In the genomic region with DNA sequence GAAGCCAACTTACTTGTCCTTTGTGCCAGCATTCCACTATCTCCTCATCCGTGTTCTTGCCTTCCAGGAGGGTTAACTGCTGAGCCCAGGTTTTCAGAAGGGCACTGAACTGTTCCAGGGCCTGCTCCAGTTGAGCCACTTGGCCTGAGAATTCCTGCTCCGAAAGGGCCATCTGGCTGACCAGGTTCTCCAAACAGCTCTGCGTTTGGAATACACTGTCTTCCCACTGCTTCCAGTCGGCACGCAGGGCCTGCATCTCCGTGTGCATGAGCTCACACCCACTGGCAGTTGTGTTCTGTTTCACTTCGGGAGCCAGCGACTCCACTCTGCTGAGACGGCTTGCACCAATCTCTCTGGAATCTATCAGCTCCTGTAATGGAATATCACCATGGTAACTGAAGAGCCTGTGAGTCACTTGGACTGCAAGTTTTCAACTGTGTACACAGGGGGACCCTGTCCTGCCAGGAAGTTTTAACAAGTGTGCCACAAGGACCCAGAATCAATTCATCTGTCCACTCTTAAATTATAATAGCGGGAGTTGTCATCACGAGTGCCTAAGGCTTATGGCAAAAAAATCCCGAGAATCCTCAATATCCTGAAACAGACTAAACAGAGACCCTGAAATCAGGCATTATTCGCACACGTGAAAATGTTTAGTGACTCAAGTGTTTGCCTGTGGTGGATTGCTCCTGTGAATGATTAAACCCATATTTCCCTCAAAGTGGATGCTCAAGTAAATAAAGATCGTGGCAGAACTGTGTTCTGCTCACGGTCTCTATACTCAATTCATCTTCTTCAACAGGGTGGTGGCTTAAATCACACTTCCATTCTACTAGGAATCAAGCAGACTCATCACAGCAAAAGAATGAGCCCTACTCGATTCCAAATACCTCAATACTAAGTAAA, we compare ENCODE assay signal across 8 cellular contexts.
DNase-seq lines count a peak whose midpoint lies in the region; TF ChIP-seq lines count a peak whose summit lies in the region.

No MANE protein-coding gene starts in this region.

- POLR2A ChIA-PET in AG04449 (lab: Yijun Ruan, JAX): interaction anchor here (0.5 kb wide), 1 partner anchor 122 kb away, joined by 3 read pairs; no protein-coding TSS in a partner anchor

- peaks cover 2% of the 10 kb centered on the region for H3K36me3 Mint-ChIP-seq in mesothelial cell of epicardium

- peak overlapping the region; percentile 99 for H3K27ac Mint-ChIP-seq in mesothelial cell of epicardium

- peak overlapping the region; percentile 88 for H3K4me3 Mint-ChIP-seq in mesothelial cell of epicardium

- H3K27me3 Mint-ChIP-seq in mesothelial cell of epicardium (ENCODE audit: low read depth): no peaks in the 10 kb centered on the region

- H3K9me3 Mint-ChIP-seq in mesothelial cell of epicardium: no peaks in the 10 kb centered on the region

- DNase-seq in AG04449 (ENCODE audit: low read depth, low spot score): peak; percentile 92
- DNase-seq in NCI-H82 treated with DMSO at 0.1 percent for 48 hours (lab: John Stamatoyannopoulos, UW; ENCODE audit: unreplicated experiment): peak; percentile 50
- peak; percentile 34 for DNase-seq in epidermal melanocyte (ENCODE audit: insufficient read length, low spot score)
- peak; percentile 36 to 62 for DNase-seq in mesothelial cell of epicardium (ENCODE audit: low spot score in 2 of 2, unreplicated experiment in 2 of 2)
- peak; percentile 71 for DNase-seq in ureter (ENCODE audit: low spot score)
- DNase-seq in SW 1271 (lab: John Stamatoyannopoulos, UW): no peak
- DNase-seq in activated gamma-delta T cell (lab: John Stamatoyannopoulos, UW): no peak
- DNase-seq in NCI-H2029 treated with DMSO at 0.1 percent for 48 hours (lab: John Stamatoyannopoulos, UW): no peak

- peaks cover 28% of the 10 kb centered on the region for H3K4me1 Mint-ChIP-seq in mesothelial cell of epicardium

- H3K4me3 ChIP-seq in AG04449 (ENCODE audit: low read depth, low read length): peak overlapping the region; percentile 75

- TF ChIP-seq CTCF in AG04449 (IDR thresholded peaks at IDR 0.05; ENCODE audit: insufficient read depth, low read length, missing control alignments) (no peak), mesothelial cell of epicardium (IDR thresholded peaks at IDR 0.05; ENCODE audit: unreplicated experiment) (no peak)

- CTCF ChIA-PET in AG04449 (lab: Yijun Ruan, JAX): interaction anchor here (1.1 to 1.4 kb wide), 3 partner anchors 7 to 567 kb away, joined by 3 to 4 read pairs (median 3); no protein-coding TSS in a partner anchor

Comparison
In these comparisons a context has a peak if more than half of its experiments do, and no peak if none do; other contexts are left out.
1. DNase-seq: peak in AG04449 (single experiment), NCI-H82 treated with DMSO at 0.1 percent for 48 hours (single experiment), epidermal melanocyte (single experiment), mesothelial cell of epicardium (2 of 2) and ureter (single experiment); none in SW 1271 (0 of 2), activated gamma-delta T cell (single experiment) and NCI-H2029 treated with DMSO at 0.1 percent for 48 hours (single experiment).